8 cellular contexts compared by ENCODE assay signal in genomic region chr9:121266906-121267650, GRCh38. TPM values are rescaled to one million over a fixed set of nuclear protein-coding genes. Genes with fewer than 3 reads are reported as not detected.
DNase-seq lines count a peak whose midpoint lies in the region; ATAC-seq and TF ChIP-seq lines count a peak whose summit lies in the region.

No MANE protein-coding gene starts in this region.

- H4K20me1 ChIP-seq in PC-9 (ENCODE audit: insufficient read depth): no peaks in the 10 kb centered on the region

- no peak for TF ChIP-seq POLR2A in esophagus squamous epithelium (IDR thresholded peaks at IDR 0.05)

- no peaks in the 10 kb centered on the region for H3K9me2 ChIP-seq in PC-9 (ENCODE audit: insufficient read depth)

- H3K9me3 ChIP-seq in CD4-positive, alpha-beta T cell (ENCODE audit: control insufficient read depth, low read length): no peaks in the 10 kb centered on the region
- no peaks in the 10 kb centered on the region for H3K9me3 ChIP-seq in PC-9 (ENCODE audit: insufficient read depth, low read depth)
- no peaks in the 10 kb centered on the region for H3K9me3 ChIP-seq in esophagus squamous epithelium
- no peaks in the 10 kb centered on the region for H3K9me3 ChIP-seq in neutrophil

- intact Hi-C loops in CD4-positive, alpha-beta T cell (cut with DNase I, micrococcal nuclease): no loop called here
- intact Hi-C loops in PC-9 (cut with micrococcal nuclease; ENCODE audit: unreplicated experiment): no loop called here
- intact Hi-C loops in esophagus squamous epithelium (cut with DNase I): loop anchor here (5.0 kb wide), 1 partner anchor 55 kb away; no protein-coding TSS in a partner anchor

- POLR2A ChIA-PET in CD4-positive, alpha-beta T cell (lab: Charles Lee): no interaction called here
- POLR2A ChIA-PET in PC-9 (lab: Charles Lee; ENCODE audit: unreplicated experiment): interaction anchor here (0.6 to 0.7 kb wide), 2 partner anchors 12 to 570 kb away, joined by 3 to 4 read pairs; no protein-coding TSS in a partner anchor

- TF ChIP-seq CTCF in CD4-positive, alpha-beta T cell (IDR thresholded peaks at IDR 0.05): no peak
- TF ChIP-seq CTCF in PC-9 (conservative IDR thresholded peaks at IDR 0.05) (no peak), esophagus squamous epithelium (IDR thresholded peaks at IDR 0.05) (no peak), neutrophil (IDR thresholded peaks at IDR 0.05) (no peak)

- H3K4me1 ChIP-seq in PC-9 (replicated peaks; ENCODE audit: insufficient read depth): peaks cover 23% of the 10 kb centered on the region
- peaks cover 26 to 59% (median 33%) of the 10 kb centered on the region in 3 donors for H3K4me1 ChIP-seq in esophagus squamous epithelium
- peaks cover 87 to 89% of the 10 kb centered on the region in 2 experiments for H3K4me1 ChIP-seq in neutrophil (ENCODE audit: control insufficient read depth in 1 of 2, insufficient read depth in 1 of 2, low read depth in 1 of 2, low read length in 1 of 2)

- BruUV-seq in PC-9 (replicated peaks; lab: Mats Ljungman, UMichigan): no TSS peak

- H3K27ac Mint-ChIP-seq in CD4-positive, alpha-beta T cell: no peak overlapping the region

- H3K9me3 Mint-ChIP-seq in CD4-positive, alpha-beta T cell: no peaks in the 10 kb centered on the region

- no peaks in the 10 kb centered on the region for H3K79me2 ChIP-seq in PC-9 (ENCODE audit: low read depth)

- no peaks in the 10 kb centered on the region for H3K27me3 ChIP-seq in CD4-positive, alpha-beta T cell (ENCODE audit: control insufficient read depth, insufficient read depth, low read length)
- no peaks in the 10 kb centered on the region for H3K27me3 ChIP-seq in PC-9 (ENCODE audit: insufficient read depth, low read depth)
- no peaks in the 10 kb centered on the region for H3K27me3 ChIP-seq in esophagus squamous epithelium
- H3K27me3 ChIP-seq in neutrophil: no peaks in the 10 kb centered on the region

- WGBS in esophagus squamous epithelium, 2 donors: 66 to 73% methylated on average over 16 of the region's 18 CpGs

- peaks cover 12% of the 10 kb centered on the region for H3K4me1 Mint-ChIP-seq in CD4-positive, alpha-beta T cell (ENCODE audit: low read depth)

- DNase-seq in CD4-positive, alpha-beta T cell: no peak
- DNase-seq in PC-9 (peak in 1 of 2 experiments; percentile 17), esophagus squamous epithelium (lab: John Stamatoyannopoulos, UW) (no peak), HuH-7 (ENCODE audit: low spot score) (no peak)

- H3K27ac ChIP-seq in CD4-positive, alpha-beta T cell (ENCODE audit: low read depth, low read length): no peak overlapping the region
- no peak overlapping the region for H3K27ac ChIP-seq in PC-9
- peak overlapping the region; percentile 89 to 98 (median 95) for H3K27ac ChIP-seq in esophagus squamous epithelium
- peak overlapping the region; percentile 85 for H3K27ac ChIP-seq in neutrophil

- no peaks in the 10 kb centered on the region for H3K36me3 Mint-ChIP-seq in CD4-positive, alpha-beta T cell (ENCODE audit: low read depth)

- peaks cover 12% of the 10 kb centered on the region for H3K27me3 Mint-ChIP-seq in CD4-positive, alpha-beta T cell

- no peak overlapping the region; the same call in 1 of the 2 replicates for H2AFZ ChIP-seq in PC-9

- ATAC-seq in CD4-positive, alpha-beta T cell (ENCODE audit: poor library complexity): no peak
- ATAC-seq in HG03095 (IDR thresholded peaks at IDR 0.05; ENCODE audit: unreplicated experiment) (no peak), HG02623 (IDR thresholded peaks at IDR 0.05; ENCODE audit: unreplicated experiment) (no peak), HG02588 (IDR thresholded peaks at IDR 0.05; ENCODE audit: unreplicated experiment) (no peak)

- no peaks in the 10 kb centered on the region; the same call in 1 of the 2 replicates for H3F3A ChIP-seq in PC-9 (ENCODE audit: insufficient read depth, low read depth)

- H3K4me3 ChIP-seq in PC-9 (peak overlapping the region; percentile 93; the same call in 1 of the 2 replicates), esophagus squamous epithelium (peak overlapping the region in 3 of 4 donors; percentile 85 to 99 (median 93)), neutrophil (ENCODE audit: low read depth in 1 of 2, low read length in 1 of 2) (peak overlapping the region; percentile 95)

- H3K4me2 ChIP-seq in PC-9: peak overlapping the region; percentile 79

- H3K4me3 Mint-ChIP-seq in CD4-positive, alpha-beta T cell: peak overlapping the region; percentile 72

- H3K36me3 ChIP-seq in PC-9 (ENCODE audit: low read depth): no peaks in the 10 kb centered on the region
- H3K36me3 ChIP-seq in esophagus squamous epithelium: peaks cover 0 to 8% (median 0%) of the 10 kb centered on the region in 3 donors
- no peaks in the 10 kb centered on the region for H3K36me3 ChIP-seq in neutrophil

- CTCF ChIA-PET in CD4-positive, alpha-beta T cell (lab: Charles Lee): no interaction called here
- CTCF ChIA-PET in PC-9 (lab: Charles Lee): interaction anchor here (0.6 to 3.1 kb wide), 5 partner anchors 11 to 53 kb away, joined by 3 to 28 read pairs (median 4); no protein-coding TSS in a partner anchor

RNA-seq across cellular contexts. Expression of gene GSN, which starts 0.9 kb away (rescaled TPM):
- 1 to 10 TPM; 2.6 to 2.7 TPM for total RNA-seq in CD4-positive, alpha-beta T cell
- 135 and 207 TPM in 2 replicates for total RNA-seq in PC-9 (2021)
- total RNA-seq in esophagus squamous epithelium: 1,000 to 10,000 TPM in 2 of 4 donors, 100 to 1,000 TPM in 2; 287 to 1,151 (median 926) TPM

Comparison
In these comparisons a context has a peak if more than half of its experiments do, and no peak if none do; other contexts are left out.
1. H3K27ac ChIP-seq: peak in esophagus squamous epithelium (4 of 4) and neutrophil (single experiment); none in CD4-positive, alpha-beta T cell (single experiment) and PC-9 (single experiment).
2. RNA of gene GSN, which starts 0.9 kb away (total RNA-seq): 287 to 1,151 TPM in esophagus squamous epithelium and 135 to 207 TPM in PC-9; 2.6 to 2.7 TPM in CD4-positive, alpha-beta T cell; every median in the first group is over 10 times any median in the second.
3. Peak in every context shown above with its lines, with median percentiles within 50 percentile points of each other: H3K4me3 ChIP-seq.